9 cellular contexts compared by ENCODE assay signal in the genomic region with DNA sequence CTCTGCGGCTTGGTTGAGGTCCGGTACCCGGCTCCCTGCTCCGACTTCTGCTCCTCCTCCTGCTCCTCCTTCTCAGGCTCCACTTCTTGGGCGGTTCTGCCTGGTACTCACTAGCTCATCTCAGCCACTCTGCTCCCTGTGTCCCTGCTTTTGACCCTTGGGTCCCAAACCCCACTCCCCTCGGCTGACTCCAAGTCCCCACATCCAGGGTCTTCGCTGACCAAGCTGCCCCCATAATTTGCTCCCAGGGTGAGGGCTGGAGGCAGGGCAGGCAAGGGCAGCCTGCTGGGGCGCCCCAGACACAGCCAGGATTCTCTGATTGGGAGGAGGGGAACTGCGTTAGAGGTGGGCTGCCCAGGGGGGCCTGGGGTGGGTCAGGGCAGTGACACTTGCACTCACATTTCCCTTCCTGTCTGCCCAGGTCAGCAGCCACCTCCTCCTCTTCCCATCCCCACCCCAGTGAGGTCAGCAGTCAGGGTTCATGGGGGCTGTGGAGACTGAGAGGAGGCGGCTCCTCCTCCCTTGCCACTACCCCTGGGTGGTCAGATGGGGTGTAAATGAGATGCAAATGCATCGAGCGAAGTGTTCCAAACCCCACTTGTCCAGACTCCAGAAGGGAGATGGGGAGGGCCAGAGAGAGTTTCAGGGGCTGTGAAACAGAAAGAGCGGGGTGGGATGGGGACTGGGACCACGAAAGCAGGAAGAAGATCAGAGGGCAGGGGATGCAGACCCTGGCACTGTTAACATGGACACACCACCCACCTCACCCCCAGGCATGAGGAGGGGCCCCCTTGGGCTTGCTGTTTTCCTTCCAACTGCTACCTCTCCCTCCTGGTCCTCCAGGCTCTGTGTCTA. TPM values are rescaled to one million over a fixed set of nuclear protein-coding genes. Genes with fewer than 3 reads are reported as not detected.
DNase-seq lines count a peak whose midpoint lies in the region; ATAC-seq and TF ChIP-seq lines count a peak whose summit lies in the region.
"Had no signal": no experiment of that assay in that cellular context is flagged by ENCODE, and none has a peak within 500 bp of the region (broad histone marks: within the 10 kb centered on the region; RNA-seq: fewer than 3 reads in every experiment).

No MANE protein-coding gene starts in this region.

- peak overlapping the region; percentile 92 for H3K4me3 ChIP-seq in adipocyte (ENCODE audit: low read length)
- peak overlapping the region; percentile 62 for H3K4me3 ChIP-seq in lower lobe of right lung
- H3K4me3 ChIP-seq in suprapubic skin: peak overlapping the region; percentile 68

- peaks cover 56% of the 10 kb centered on the region for H3K27me3 Mint-ChIP-seq in T-helper 2 cell treated with Interferon-gamma antibody and Interleukin-4, amounts not matched to agents 5 μg/mL and 100 μg/mL, for 36 hours (ENCODE audit: low read depth)

- intact Hi-C loops in lower lobe of right lung (cut with DNase I): no loop called here

- H3K4me1 Mint-ChIP-seq in T-helper 2 cell treated with Interferon-gamma antibody and Interleukin-4, amounts not matched to agents 5 μg/mL and 100 μg/mL, for 36 hours (ENCODE audit: low read depth): peaks cover 36% of the 10 kb centered on the region

- TF ChIP-seq CTCF in lower lobe of right lung (IDR thresholded peaks at IDR 0.05): no peak
- no peak for TF ChIP-seq CTCF in suprapubic skin (IDR thresholded peaks at IDR 0.05)

- H3K9me3 ChIP-seq in adipocyte (ENCODE audit: control insufficient read depth, low read length) (no peaks in the 10 kb centered on the region), lower lobe of right lung (no peaks in the 10 kb centered on the region), suprapubic skin (no peaks in the 10 kb centered on the region)

- no peak overlapping the region for H3K27ac Mint-ChIP-seq in T-helper 2 cell treated with Interferon-gamma antibody and Interleukin-4, amounts not matched to agents 5 μg/mL and 100 μg/mL, for 36 hours

- TF ChIP-seq EP300 in suprapubic skin (IDR thresholded peaks at IDR 0.05): no peak

- H3K9ac ChIP-seq in adipocyte (ENCODE audit: low read length): peak overlapping the region; percentile 98

- DNase-seq in T-helper 2 cell treated with Interferon-gamma antibody and Interleukin-4, amounts not matched to agents 5 μg/mL and 100 μg/mL, for 36 hours (ENCODE audit: low spot score): no peak
- DNase-seq in T-helper 2 cell (no peak), adipocyte (ENCODE audit: low read depth) (no peak), lower lobe of right lung (peak; percentile 35), suprapubic skin (ENCODE audit: low spot score in 2 of 2) (peak in 1 of 2 donors; percentile 61), NCI-H226 (no peak), DMS53 (lab: John Stamatoyannopoulos, UW) (no peak)

- WGBS in suprapubic skin: 44% methylated on average over 12 of the region's 14 CpGs

- H3K36me3 ChIP-seq in adipocyte (ENCODE audit: control insufficient read depth, insufficient read depth, low read length, severe bottlenecking): peaks cover 12% of the 10 kb centered on the region
- H3K36me3 ChIP-seq in lower lobe of right lung: peaks cover 6% of the 10 kb centered on the region
- peaks cover 8% of the 10 kb centered on the region for H3K36me3 ChIP-seq in suprapubic skin

- peak overlapping the region; percentile 55 for H3K4me3 Mint-ChIP-seq in T-helper 2 cell treated with Interferon-gamma antibody and Interleukin-4, amounts not matched to agents 5 μg/mL and 100 μg/mL, for 36 hours

- ATAC-seq in lower lobe of right lung: no peak
- ATAC-seq in HG03196 (IDR thresholded peaks at IDR 0.05; ENCODE audit: unreplicated experiment): no peak

- H3K4me1 ChIP-seq in adipocyte (ENCODE audit: control insufficient read depth, insufficient read depth, low read length) (peaks cover 64% of the 10 kb centered on the region), lower lobe of right lung (peaks cover 70% of the 10 kb centered on the region), suprapubic skin (peaks cover 69% of the 10 kb centered on the region)

- H3K9me3 Mint-ChIP-seq in T-helper 2 cell treated with Interferon-gamma antibody and Interleukin-4, amounts not matched to agents 5 μg/mL and 100 μg/mL, for 36 hours: no peaks in the 10 kb centered on the region

- TF ChIP-seq POLR2A in suprapubic skin (IDR thresholded peaks at IDR 0.05): no peak

- H3K27ac ChIP-seq in lower lobe of right lung: peak overlapping the region; percentile 89
- H3K27ac ChIP-seq in suprapubic skin: no peak overlapping the region

- H3K36me3 Mint-ChIP-seq in T-helper 2 cell treated with Interferon-gamma antibody and Interleukin-4, amounts not matched to agents 5 μg/mL and 100 μg/mL, for 36 hours (ENCODE audit: low read depth): peaks cover 2% of the 10 kb centered on the region

- no peaks in the 10 kb centered on the region for H3K27me3 ChIP-seq in adipocyte (replicated peaks; ENCODE audit: control insufficient read depth, insufficient read depth, low read length)
- H3K27me3 ChIP-seq in lower lobe of right lung (ENCODE audit: low read depth): peaks cover 26% of the 10 kb centered on the region
- peaks cover 9% of the 10 kb centered on the region for H3K27me3 ChIP-seq in suprapubic skin

RNA-seq across cellular contexts. Expression of a gene that starts 2.1 kb away (rescaled TPM):
- total RNA-seq in lower lobe of right lung (53.1 TPM), suprapubic skin (10 to 100 TPM in 2 of 4 donors, 1 to 10 TPM in 2; 9.6 to 15.8 (median 10.9) TPM)

RNA-seq across cellular contexts. Expression of a gene that starts 14.1 kb away (rescaled TPM):
- total RNA-seq in lower lobe of right lung (34.7 TPM), suprapubic skin (10 to 100 TPM; 21.5 to 28.6 (median 25.4) TPM)

RNA-seq across cellular contexts. Expression of a gene that starts 19.4 kb away (rescaled TPM):
- total RNA-seq in lower lobe of right lung: 23.3 TPM
- 10 to 100 TPM; 25.3 to 96.5 (median 40.1) TPM for total RNA-seq in suprapubic skin

RNA-seq across cellular contexts. Expression of a gene that starts 36.1 kb away (rescaled TPM):
- total RNA-seq in lower lobe of right lung (not detected), suprapubic skin (not detected)
- total RNA-seq: epithelial cell of proximal tubule had no signal

RNA-seq across cellular contexts. Expression of a gene that starts 59.3 kb away (rescaled TPM):
- total RNA-seq in lower lobe of right lung: not detected
- not detected for total RNA-seq in suprapubic skin
- total RNA-seq: epithelial cell of proximal tubule had no signal
